1 cellular context compared by ENCODE assay signal in the genomic region with DNA sequence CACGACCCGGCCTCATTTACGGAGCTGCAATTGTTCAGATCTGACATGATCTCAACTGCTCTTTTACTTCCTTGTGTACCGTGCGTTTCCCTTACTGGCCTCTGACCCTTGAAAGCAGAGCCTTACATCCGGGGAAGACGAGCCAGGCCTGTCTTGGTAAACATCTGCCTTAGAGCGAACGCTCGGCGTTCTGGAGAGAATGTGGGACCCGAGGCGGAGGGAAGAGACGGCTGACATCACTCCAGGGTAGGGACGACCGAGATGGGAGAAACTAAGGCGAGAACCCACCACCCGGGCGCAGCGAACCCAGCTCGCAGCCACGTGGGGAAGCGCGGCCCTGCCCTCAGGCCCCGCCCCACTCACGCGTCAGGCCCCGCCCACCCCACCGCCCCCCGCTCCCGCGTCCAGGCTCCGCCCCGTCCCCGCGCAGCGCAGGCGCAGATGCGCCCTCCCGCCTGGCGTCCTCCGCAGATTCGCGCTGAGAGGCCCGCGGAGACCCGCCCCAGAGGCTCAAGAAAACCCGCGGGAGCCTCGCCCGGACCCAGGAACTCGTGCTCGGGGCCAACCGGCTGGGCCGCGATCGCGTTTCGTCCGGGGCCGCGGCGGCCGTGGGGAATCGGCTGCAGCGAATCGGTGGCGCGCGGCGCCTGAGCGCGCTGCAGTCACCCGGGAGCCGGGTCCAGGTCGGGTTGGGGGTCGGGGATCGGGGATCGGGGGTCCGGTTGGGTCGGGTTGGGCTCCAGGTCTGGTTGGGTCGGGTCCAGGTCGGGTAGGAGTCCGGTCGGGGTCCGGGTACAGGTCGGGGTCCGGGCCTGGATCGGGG.
TF ChIP-seq lines count a peak whose summit lies in the region.

A gene (plus strand): TSS at position 438 of the 823 bp plus-strand sequence. CDS start 922 bp downstream, outside the sequence.

TF ChIP-seq in HCT116, 20 proteins besides CTCF, POLR2A, EP300 and RAD21 (continued from another document):
- TF ChIP-seq, protein P1, sequence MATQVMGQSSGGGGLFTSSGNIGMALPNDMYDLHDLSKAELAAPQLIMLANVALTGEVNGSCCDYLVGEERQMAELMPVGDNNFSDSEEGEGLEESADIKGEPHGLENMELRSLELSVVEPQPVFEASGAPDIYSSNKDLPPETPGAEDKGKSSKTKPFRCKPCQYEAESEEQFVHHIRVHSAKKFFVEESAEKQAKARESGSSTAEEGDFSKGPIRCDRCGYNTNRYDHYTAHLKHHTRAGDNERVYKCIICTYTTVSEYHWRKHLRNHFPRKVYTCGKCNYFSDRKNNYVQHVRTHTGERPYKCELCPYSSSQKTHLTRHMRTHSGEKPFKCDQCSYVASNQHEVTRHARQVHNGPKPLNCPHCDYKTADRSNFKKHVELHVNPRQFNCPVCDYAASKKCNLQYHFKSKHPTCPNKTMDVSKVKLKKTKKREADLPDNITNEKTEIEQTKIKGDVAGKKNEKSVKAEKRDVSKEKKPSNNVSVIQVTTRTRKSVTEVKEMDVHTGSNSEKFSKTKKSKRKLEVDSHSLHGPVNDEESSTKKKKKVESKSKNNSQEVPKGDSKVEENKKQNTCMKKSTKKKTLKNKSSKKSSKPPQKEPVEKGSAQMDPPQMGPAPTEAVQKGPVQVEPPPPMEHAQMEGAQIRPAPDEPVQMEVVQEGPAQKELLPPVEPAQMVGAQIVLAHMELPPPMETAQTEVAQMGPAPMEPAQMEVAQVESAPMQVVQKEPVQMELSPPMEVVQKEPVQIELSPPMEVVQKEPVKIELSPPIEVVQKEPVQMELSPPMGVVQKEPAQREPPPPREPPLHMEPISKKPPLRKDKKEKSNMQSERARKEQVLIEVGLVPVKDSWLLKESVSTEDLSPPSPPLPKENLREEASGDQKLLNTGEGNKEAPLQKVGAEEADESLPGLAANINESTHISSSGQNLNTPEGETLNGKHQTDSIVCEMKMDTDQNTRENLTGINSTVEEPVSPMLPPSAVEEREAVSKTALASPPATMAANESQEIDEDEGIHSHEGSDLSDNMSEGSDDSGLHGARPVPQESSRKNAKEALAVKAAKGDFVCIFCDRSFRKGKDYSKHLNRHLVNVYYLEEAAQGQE (IDR thresholded peaks at IDR 0.05; ENCODE audit: low read depth) = no peak
- TF ChIP-seq, protein P2, sequence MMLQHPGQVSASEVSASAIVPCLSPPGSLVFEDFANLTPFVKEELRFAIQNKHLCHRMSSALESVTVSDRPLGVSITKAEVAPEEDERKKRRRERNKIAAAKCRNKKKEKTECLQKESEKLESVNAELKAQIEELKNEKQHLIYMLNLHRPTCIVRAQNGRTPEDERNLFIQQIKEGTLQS (IDR thresholded peaks at IDR 0.05) = no peak
- TF ChIP-seq SP1 (IDR thresholded peaks at IDR 0.05; ENCODE audit: low read depth) (no peak), TCF7L2 (IDR thresholded peaks at IDR 0.05; ENCODE audit: borderline replicate concordance, extremely low read depth, insufficient read depth, insufficient read length) (no peak), POLR2AphosphoS5 (IDR thresholded peaks at IDR 0.05; ENCODE audit: low read depth, low read length) (peak; percentile 73), SIN3A (IDR thresholded peaks at IDR 0.05; ENCODE audit: low read depth) (peak; percentile 48; the same call in 1 of the 2 replicates), ELF1 (IDR thresholded peaks at IDR 0.05; ENCODE audit: borderline replicate concordance, low read depth) (no peak), YY1 (IDR thresholded peaks at IDR 0.05; ENCODE audit: extremely low read depth, insufficient replicate concordance, low read depth, low read length) (no peak), EZH2phosphoT487 (IDR thresholded peaks at IDR 0.05; ENCODE audit: borderline replicate concordance) (no peak), EZH2 (IDR thresholded peaks at IDR 0.05) (no peak)
